ENCODE assay signal across 1 cellular context in the genomic region with DNA sequence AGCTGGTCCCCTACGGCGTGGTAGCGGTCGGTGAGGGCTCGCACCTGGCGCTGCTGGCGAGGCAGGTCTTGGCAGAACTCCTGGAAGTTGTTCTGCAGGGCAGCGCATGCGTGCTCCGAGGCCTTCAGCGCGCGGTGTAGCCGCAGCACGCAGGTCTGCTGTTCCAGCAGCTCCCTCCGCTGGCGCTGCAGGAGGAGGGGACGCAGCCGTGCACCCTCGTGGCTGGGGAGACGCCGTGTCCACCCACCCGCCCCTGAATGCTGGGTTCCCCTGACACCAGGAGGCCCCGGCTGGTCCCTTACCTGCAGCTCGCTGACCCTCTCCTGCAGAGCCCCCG.
A peak's percentile ranks its signal among the peaks of the same experiment; 100 is the strongest.
TF ChIP-seq lines count a peak whose summit lies in the region.

No MANE protein-coding gene starts in this region.

TF ChIP-seq in K562, 482 proteins besides CTCF, POLR2A, EP300 and RAD21:
- TF ChIP-seq ZNF384 (IDR thresholded peaks at IDR 0.05; ENCODE audit: low read depth, low read length) = no peak
- TF ChIP-seq L3MBTL2 (IDR thresholded peaks at IDR 0.05) = no peak
- no peak for TF ChIP-seq ZNF586 (CRISPR knock-in tag; conservative IDR thresholded peaks at IDR 0.05)
- no peak for TF ChIP-seq HDAC2 (IDR thresholded peaks at IDR 0.05)
- TF ChIP-seq NRF1 (conservative IDR thresholded peaks at IDR 0.05 in 1 of 2, IDR thresholded peaks at IDR 0.05 in 1 of 2) = peak; percentile 76 to 81
- no peak for TF ChIP-seq CREB3L1 (IDR thresholded peaks at IDR 0.05; ENCODE audit: borderline replicate concordance, low read depth)
- no peak for TF ChIP-seq ATF1 (CRISPR knock-in tag; IDR thresholded peaks at IDR 0.05)
- no peak for TF ChIP-seq ATF1 (tag; IDR thresholded peaks at IDR 0.05)
- TF ChIP-seq, protein P1, sequence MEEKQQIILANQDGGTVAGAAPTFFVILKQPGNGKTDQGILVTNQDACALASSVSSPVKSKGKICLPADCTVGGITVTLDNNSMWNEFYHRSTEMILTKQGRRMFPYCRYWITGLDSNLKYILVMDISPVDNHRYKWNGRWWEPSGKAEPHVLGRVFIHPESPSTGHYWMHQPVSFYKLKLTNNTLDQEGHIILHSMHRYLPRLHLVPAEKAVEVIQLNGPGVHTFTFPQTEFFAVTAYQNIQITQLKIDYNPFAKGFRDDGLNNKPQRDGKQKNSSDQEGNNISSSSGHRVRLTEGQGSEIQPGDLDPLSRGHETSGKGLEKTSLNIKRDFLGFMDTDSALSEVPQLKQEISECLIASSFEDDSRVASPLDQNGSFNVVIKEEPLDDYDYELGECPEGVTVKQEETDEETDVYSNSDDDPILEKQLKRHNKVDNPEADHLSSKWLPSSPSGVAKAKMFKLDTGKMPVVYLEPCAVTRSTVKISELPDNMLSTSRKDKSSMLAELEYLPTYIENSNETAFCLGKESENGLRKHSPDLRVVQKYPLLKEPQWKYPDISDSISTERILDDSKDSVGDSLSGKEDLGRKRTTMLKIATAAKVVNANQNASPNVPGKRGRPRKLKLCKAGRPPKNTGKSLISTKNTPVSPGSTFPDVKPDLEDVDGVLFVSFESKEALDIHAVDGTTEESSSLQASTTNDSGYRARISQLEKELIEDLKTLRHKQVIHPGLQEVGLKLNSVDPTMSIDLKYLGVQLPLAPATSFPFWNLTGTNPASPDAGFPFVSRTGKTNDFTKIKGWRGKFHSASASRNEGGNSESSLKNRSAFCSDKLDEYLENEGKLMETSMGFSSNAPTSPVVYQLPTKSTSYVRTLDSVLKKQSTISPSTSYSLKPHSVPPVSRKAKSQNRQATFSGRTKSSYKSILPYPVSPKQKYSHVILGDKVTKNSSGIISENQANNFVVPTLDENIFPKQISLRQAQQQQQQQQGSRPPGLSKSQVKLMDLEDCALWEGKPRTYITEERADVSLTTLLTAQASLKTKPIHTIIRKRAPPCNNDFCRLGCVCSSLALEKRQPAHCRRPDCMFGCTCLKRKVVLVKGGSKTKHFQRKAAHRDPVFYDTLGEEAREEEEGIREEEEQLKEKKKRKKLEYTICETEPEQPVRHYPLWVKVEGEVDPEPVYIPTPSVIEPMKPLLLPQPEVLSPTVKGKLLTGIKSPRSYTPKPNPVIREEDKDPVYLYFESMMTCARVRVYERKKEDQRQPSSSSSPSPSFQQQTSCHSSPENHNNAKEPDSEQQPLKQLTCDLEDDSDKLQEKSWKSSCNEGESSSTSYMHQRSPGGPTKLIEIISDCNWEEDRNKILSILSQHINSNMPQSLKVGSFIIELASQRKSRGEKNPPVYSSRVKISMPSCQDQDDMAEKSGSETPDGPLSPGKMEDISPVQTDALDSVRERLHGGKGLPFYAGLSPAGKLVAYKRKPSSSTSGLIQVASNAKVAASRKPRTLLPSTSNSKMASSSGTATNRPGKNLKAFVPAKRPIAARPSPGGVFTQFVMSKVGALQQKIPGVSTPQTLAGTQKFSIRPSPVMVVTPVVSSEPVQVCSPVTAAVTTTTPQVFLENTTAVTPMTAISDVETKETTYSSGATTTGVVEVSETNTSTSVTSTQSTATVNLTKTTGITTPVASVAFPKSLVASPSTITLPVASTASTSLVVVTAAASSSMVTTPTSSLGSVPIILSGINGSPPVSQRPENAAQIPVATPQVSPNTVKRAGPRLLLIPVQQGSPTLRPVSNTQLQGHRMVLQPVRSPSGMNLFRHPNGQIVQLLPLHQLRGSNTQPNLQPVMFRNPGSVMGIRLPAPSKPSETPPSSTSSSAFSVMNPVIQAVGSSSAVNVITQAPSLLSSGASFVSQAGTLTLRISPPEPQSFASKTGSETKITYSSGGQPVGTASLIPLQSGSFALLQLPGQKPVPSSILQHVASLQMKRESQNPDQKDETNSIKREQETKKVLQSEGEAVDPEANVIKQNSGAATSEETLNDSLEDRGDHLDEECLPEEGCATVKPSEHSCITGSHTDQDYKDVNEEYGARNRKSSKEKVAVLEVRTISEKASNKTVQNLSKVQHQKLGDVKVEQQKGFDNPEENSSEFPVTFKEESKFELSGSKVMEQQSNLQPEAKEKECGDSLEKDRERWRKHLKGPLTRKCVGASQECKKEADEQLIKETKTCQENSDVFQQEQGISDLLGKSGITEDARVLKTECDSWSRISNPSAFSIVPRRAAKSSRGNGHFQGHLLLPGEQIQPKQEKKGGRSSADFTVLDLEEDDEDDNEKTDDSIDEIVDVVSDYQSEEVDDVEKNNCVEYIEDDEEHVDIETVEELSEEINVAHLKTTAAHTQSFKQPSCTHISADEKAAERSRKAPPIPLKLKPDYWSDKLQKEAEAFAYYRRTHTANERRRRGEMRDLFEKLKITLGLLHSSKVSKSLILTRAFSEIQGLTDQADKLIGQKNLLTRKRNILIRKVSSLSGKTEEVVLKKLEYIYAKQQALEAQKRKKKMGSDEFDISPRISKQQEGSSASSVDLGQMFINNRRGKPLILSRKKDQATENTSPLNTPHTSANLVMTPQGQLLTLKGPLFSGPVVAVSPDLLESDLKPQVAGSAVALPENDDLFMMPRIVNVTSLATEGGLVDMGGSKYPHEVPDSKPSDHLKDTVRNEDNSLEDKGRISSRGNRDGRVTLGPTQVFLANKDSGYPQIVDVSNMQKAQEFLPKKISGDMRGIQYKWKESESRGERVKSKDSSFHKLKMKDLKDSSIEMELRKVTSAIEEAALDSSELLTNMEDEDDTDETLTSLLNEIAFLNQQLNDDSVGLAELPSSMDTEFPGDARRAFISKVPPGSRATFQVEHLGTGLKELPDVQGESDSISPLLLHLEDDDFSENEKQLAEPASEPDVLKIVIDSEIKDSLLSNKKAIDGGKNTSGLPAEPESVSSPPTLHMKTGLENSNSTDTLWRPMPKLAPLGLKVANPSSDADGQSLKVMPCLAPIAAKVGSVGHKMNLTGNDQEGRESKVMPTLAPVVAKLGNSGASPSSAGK (IDR thresholded peaks at IDR 0.05) = no peak
- peak; percentile 31; the same call in 1 of the 2 replicates for TF ChIP-seq ZBTB7A (IDR thresholded peaks at IDR 0.05; ENCODE audit: borderline replicate concordance, control insufficient read depth, low read depth, low read length)
- no peak for TF ChIP-seq TARDBP (IDR thresholded peaks at IDR 0.05)
- TF ChIP-seq HSF4 (CRISPR knock-in tag; IDR thresholded peaks at IDR 0.05; ENCODE audit: borderline replicate concordance) = no peak
